Comparison of ENCODE assay signal across 15 cellular contexts in genomic region chr5:173316463-173317020, GRCh38. TPM values are rescaled to one million over a fixed set of nuclear protein-coding genes. Genes with fewer than 3 reads are reported as not detected.
DNase-seq lines count a peak whose midpoint lies in the region; ATAC-seq and TF ChIP-seq lines count a peak whose summit lies in the region.
"Had no signal": no experiment of that assay in that cellular context is flagged by ENCODE, and none has a peak within 500 bp of the region (broad histone marks: within the 10 kb centered on the region; RNA-seq: fewer than 3 reads in every experiment).

No MANE protein-coding gene starts in this region.

- peak overlapping the region; percentile 7 for H3K27ac Mint-ChIP-seq in MCF 10A (ENCODE audit: low read depth, unreplicated experiment)
- no peak overlapping the region for H3K27ac Mint-ChIP-seq in stimulated activated effector memory CD8-positive, alpha-beta T cell treated with anti-CD3 and anti-CD28 coated beads, Interleukin-12 subunit alpha, Interleukin-12 subunit beta, amount 100 ng/mL, for 72 hours
- H3K27ac Mint-ChIP-seq: activated B cell treated with CpG ODN at 0.5 μM for 24 hours; activated naive CD8-positive, alpha-beta T cell treated with anti-CD3 and anti-CD28 coated beads for 36 hours had no signal

- H3K79me2 ChIP-seq in mammary epithelial cell (ENCODE audit: insufficient read depth, low read length), result no peaks in the 10 kb centered on the region

- H3K27me3 ChIP-seq in mammary epithelial cell (ENCODE audit: insufficient read depth, low read length) (no peaks in the 10 kb centered on the region), body of pancreas (no peaks in the 10 kb centered on the region), testis (no peaks in the 10 kb centered on the region)

- 96% methylated on average over 5 of the region's 5 CpGs for WGBS in mammary epithelial cell (ENCODE audit: low coverage, missing lambda C conversion rate)
- 20 to 22% methylated on average over 5 of the region's 5 CpGs for WGBS in body of pancreas, 2 donors
- WGBS in testis, 2 donors, result 69 to 73% methylated on average over 5 of the region's 5 CpGs

- POLR2A ChIA-PET in MCF 10A (lab: Yijun Ruan, JAX), result interaction anchor here (0.7 to 7.5 kb wide), 5 partner anchors 10 to 622 kb away, joined by 3 to 60 read pairs (median 3); partner anchors contain the start of gene STC2

- H4K20me1 ChIP-seq in mammary epithelial cell (ENCODE audit: insufficient read depth, low read length), result no peaks in the 10 kb centered on the region

- no peak overlapping the region for H3K9ac ChIP-seq in mammary epithelial cell (ENCODE audit: insufficient read depth, low read length)
- H3K9ac ChIP-seq: KMS-11 had no signal

- H3K36me3 ChIP-seq in mammary epithelial cell (ENCODE audit: insufficient read depth, low read length), result peaks cover 12% of the 10 kb centered on the region
- no peaks in the 10 kb centered on the region for H3K36me3 ChIP-seq in body of pancreas (replicated peaks in 1 of 2; ENCODE audit: insufficient read depth in 1 of 2, low read depth in 2 of 2)
- H3K36me3 ChIP-seq in testis (ENCODE audit: low read depth, missing control alignments), result no peaks in the 10 kb centered on the region

- H3K4me1 ChIP-seq in mammary epithelial cell (ENCODE audit: insufficient read depth, low read length), result no peaks in the 10 kb centered on the region
- peaks cover 48% of the 10 kb centered on the region for H3K4me1 ChIP-seq in body of pancreas
- H3K4me1 ChIP-seq in testis, result peaks cover 25% of the 10 kb centered on the region

- ATAC-seq in body of pancreas (peak; percentile 74), HG03025 (IDR thresholded peaks at IDR 0.05; ENCODE audit: low FRiP score, unreplicated experiment) (no peak), GM21619 (IDR thresholded peaks at IDR 0.05; ENCODE audit: unreplicated experiment) (no peak)
- ATAC-seq in stimulated activated effector memory CD8-positive, alpha-beta T cell treated with anti-CD3 and anti-CD28 coated beads, Interleukin-12 subunit alpha, Interleukin-12 subunit beta, amount 100 ng/mL, for 72 hours, result no peak

- no peak overlapping the region for H3K4me2 ChIP-seq in mammary epithelial cell (ENCODE audit: insufficient read depth, low read depth, low read length)
- H3K4me2 ChIP-seq: KMS-11 had no signal

- no TSS peak for BruUV-seq in MCF 10A (replicated peaks; lab: Mats Ljungman, UMichigan)
- BruUV-seq in mammary epithelial cell (replicated peaks; lab: Mats Ljungman, UMichigan), result no TSS peak

- dilution Hi-C loops in mammary epithelial cell (cut with HindIII; ENCODE audit: low sequenced_read_pairs), result no loop called here

- H3K27me3 Mint-ChIP-seq in MCF 10A (ENCODE audit: insufficient read depth, unreplicated experiment), result no peaks in the 10 kb centered on the region

- DNase-seq in MCF 10A (ENCODE audit: unreplicated experiment) (no peak), mammary epithelial cell (no peak), body of pancreas (peak; percentile 51 to 82 (median 77)), mesenteric fat pad (ENCODE audit: low spot score) (peak; percentile 14), testis (no peak)
- DNase-seq in stimulated activated effector memory CD8-positive, alpha-beta T cell treated with anti-CD3 and anti-CD28 coated beads, Interleukin-12 subunit alpha, Interleukin-12 subunit beta, amount 100 ng/mL, for 72 hours (ENCODE audit: low spot score in 2 of 2), result no peak
- DNase-seq: activated B cell treated with CpG ODN at 0.5 μM for 24 hours; activated CD8-positive, alpha-beta memory T cell treated with anti-CD3 and anti-CD28 coated beads, Interleukin-2, amount 50 U/mL, for 48 hours; activated naive CD8-positive, alpha-beta T cell treated with anti-CD3 and anti-CD28 coated beads for 36 hours; NCI-H187 treated with DMSO at 0.1 percent for 48 hours; NK-92 treated with Interleukin-12 subunit alpha and Interleukin-12 subunit beta, amount 100 ng/mL, for 24 hours had no signal

- intact Hi-C loops in MCF 10A (cut with micrococcal nuclease), result no loop called here
- intact Hi-C loops in mammary epithelial cell (cut with micrococcal nuclease), result no loop called here
- intact Hi-C loops in body of pancreas (cut with DNase I), result no loop called here
- intact Hi-C loops in testis (cut with DNase I; ENCODE audit: low total_unique reads), result no loop called here

- peaks cover 67% of the 10 kb centered on the region for H3K36me3 Mint-ChIP-seq in MCF 10A (ENCODE audit: insufficient read depth, unreplicated experiment)
- no peaks in the 10 kb centered on the region for H3K36me3 Mint-ChIP-seq in stimulated activated effector memory CD8-positive, alpha-beta T cell treated with anti-CD3 and anti-CD28 coated beads, Interleukin-12 subunit alpha, Interleukin-12 subunit beta, amount 100 ng/mL, for 72 hours

- TF ChIP-seq CTCF in MCF 10A (IDR thresholded peaks at IDR 0.05; ENCODE audit: unreplicated experiment) (no peak), mammary epithelial cell (conservative IDR thresholded peaks at IDR 0.05 in 1 of 2, IDR thresholded peaks at IDR 0.05 in 1 of 2; ENCODE audit: extremely low read depth in 1 of 2, insufficient read depth in 1 of 2, low read depth in 1 of 2, low read length in 2 of 2) (no peak), body of pancreas (IDR thresholded peaks at IDR 0.05) (no peak), testis (IDR thresholded peaks at IDR 0.05) (no peak)

- H3K4me1 Mint-ChIP-seq in MCF 10A (ENCODE audit: insufficient read depth, unreplicated experiment), result peaks cover 16% of the 10 kb centered on the region
- no peaks in the 10 kb centered on the region for H3K4me1 Mint-ChIP-seq in stimulated activated effector memory CD8-positive, alpha-beta T cell treated with anti-CD3 and anti-CD28 coated beads, Interleukin-12 subunit alpha, Interleukin-12 subunit beta, amount 100 ng/mL, for 72 hours
- H3K4me1 Mint-ChIP-seq: activated B cell treated with CpG ODN at 0.5 μM for 24 hours; activated naive CD8-positive, alpha-beta T cell treated with anti-CD3 and anti-CD28 coated beads for 36 hours had no signal

- H3K4me3 Mint-ChIP-seq in MCF 10A (ENCODE audit: unreplicated experiment), result no peak overlapping the region
- no peak overlapping the region for H3K4me3 Mint-ChIP-seq in stimulated activated effector memory CD8-positive, alpha-beta T cell treated with anti-CD3 and anti-CD28 coated beads, Interleukin-12 subunit alpha, Interleukin-12 subunit beta, amount 100 ng/mL, for 72 hours
- H3K4me3 Mint-ChIP-seq: activated B cell treated with CpG ODN at 0.5 μM for 24 hours; activated naive CD8-positive, alpha-beta T cell treated with anti-CD3 and anti-CD28 coated beads for 36 hours had no signal

- no peak overlapping the region for H2AFZ ChIP-seq in mammary epithelial cell (ENCODE audit: low read depth, low read length)

- no peaks in the 10 kb centered on the region for H3K9me3 Mint-ChIP-seq in MCF 10A (ENCODE audit: unreplicated experiment)
- H3K9me3 Mint-ChIP-seq in stimulated activated effector memory CD8-positive, alpha-beta T cell treated with anti-CD3 and anti-CD28 coated beads, Interleukin-12 subunit alpha, Interleukin-12 subunit beta, amount 100 ng/mL, for 72 hours, result no peaks in the 10 kb centered on the region
- H3K9me3 Mint-ChIP-seq: activated B cell treated with CpG ODN at 0.5 μM for 24 hours; activated naive CD8-positive, alpha-beta T cell treated with anti-CD3 and anti-CD28 coated beads for 36 hours had no signal

- H3K9me3 ChIP-seq in mammary epithelial cell (replicated peaks; ENCODE audit: insufficient read depth, low read length), result no peaks in the 10 kb centered on the region
- no peaks in the 10 kb centered on the region for H3K9me3 ChIP-seq in body of pancreas
- H3K9me3 ChIP-seq in testis, result no peaks in the 10 kb centered on the region
- H3K9me3 ChIP-seq: spleen had no signal

- H3K27ac ChIP-seq in mammary epithelial cell (ENCODE audit: insufficient read depth, low read depth, low read length), result no peak overlapping the region
- H3K27ac ChIP-seq in body of pancreas, result peak overlapping the region; percentile 50 to 78 (median 62)
- H3K27ac ChIP-seq in testis, result peak overlapping the region; percentile 47 to 53
- H3K27ac ChIP-seq: KMS-11 had no signal

- in situ Hi-C loops in mammary epithelial cell (cut with MboI; ENCODE audit: low sequenced_read_pairs in 2 of 2), result no loop called here

- TF ChIP-seq POLR2A in body of pancreas (IDR thresholded peaks at IDR 0.05) (no peak), testis (IDR thresholded peaks at IDR 0.05) (no peak)

- H3K4me3 ChIP-seq in mammary epithelial cell (replicated peaks in 1 of 3; ENCODE audit: insufficient read depth in 1 of 3, low read depth in 2 of 3, low read length in 3 of 3) (no peak overlapping the region), body of pancreas (no peak overlapping the region), testis (no peak overlapping the region)
- H3K4me3 ChIP-seq: spleen had no signal

- CTCF ChIA-PET in MCF 10A (lab: Yijun Ruan, JAX) (interaction anchor here (0.7 to 3.2 kb wide), 8 partner anchors 10 to 607 kb away, joined by 3 to 23 read pairs (median 4); no protein-coding TSS in a partner anchor), mammary epithelial cell (lab: Charles Lee; ENCODE audit: low non-redundant PET) (no interaction called here)

RNA-seq across cellular contexts. Expression of gene STC2, which starts 11.7 kb away (rescaled TPM):
- 316 and 414 TPM in 2 replicates for total RNA-seq in MCF 10A (2022)
- total RNA-seq in mammary epithelial cell, result 100 to 1,000 TPM; 133 to 311 TPM
- 30.0 TPM for polyA plus RNA-seq in mammary epithelial cell
- polyA minus RNA-seq in mammary epithelial cell, result 13.5 TPM
- 10 to 100 TPM in 1 of 2 donors, 1 to 10 TPM in 1; 9.9 to 35.0 TPM for total RNA-seq in body of pancreas
- 15.5 TPM for total RNA-seq in mesenteric fat pad
- 1 to 10 TPM in 1 of 2 donors, under 1 TPM in 1; 0.87 to 2.0 TPM for total RNA-seq in testis
- 2.0 TPM for polyA plus RNA-seq in testis (ENCODE audit: insufficient read depth, low read depth, low replicate concordance)

Comparison
In these comparisons a context has a peak if more than half of its experiments do, and no peak if none do; other contexts are left out.
1. DNase-seq: peak in body of pancreas (4 of 4) and mesenteric fat pad (single experiment); none in MCF 10A (single experiment), mammary epithelial cell (single experiment), testis (single experiment) and stimulated activated effector memory CD8-positive, alpha-beta T cell treated with anti-CD3 and anti-CD28 coated beads, Interleukin-12 subunit alpha, Interleukin-12 subunit beta, amount 100 ng/mL, for 72 hours (0 of 2).